1 cellular context compared by ENCODE assay signal in genomic region chr16:88737298-88738166, GRCh38.
TF ChIP-seq lines count a peak whose summit lies in the region.

No MANE protein-coding gene starts in this region.

TF ChIP-seq in HEK293, 187 proteins besides CTCF, POLR2A, EP300 and RAD21 (continued from another document and continues in another):
- TF ChIP-seq ZBTB8A (tag by site-specific recombination; IDR thresholded peaks at IDR 0.05) (no peak), ZNF248 (tag by site-specific recombination; IDR thresholded peaks at IDR 0.05) (no peak), HOXD13 (CRISPR knock-in tag; IDR thresholded peaks at IDR 0.05; ENCODE audit: borderline replicate concordance) (no peak), ZNF138 (tag by site-specific recombination; IDR thresholded peaks at IDR 0.05; ENCODE audit: borderline replicate concordance) (no peak), ZNF558 (tag by site-specific recombination; IDR thresholded peaks at IDR 0.05) (no peak), ZNF670 (tag by site-specific recombination; IDR thresholded peaks at IDR 0.05; ENCODE audit: low read depth) (no peak), ZNF626 (tag by site-specific recombination; IDR thresholded peaks at IDR 0.05) (no peak), ZNF398 (tag by site-specific recombination; IDR thresholded peaks at IDR 0.05) (no peak; the same call in 1 of the 2 replicates), ZNF621 (tag by site-specific recombination; IDR thresholded peaks at IDR 0.05) (no peak), MZF1 (tag by site-specific recombination; IDR thresholded peaks at IDR 0.05; ENCODE audit: borderline replicate concordance) (0 out of 2 replicates have a peak, but pooled peaks have one; percentile 19), ZNF449 (tag by site-specific recombination; IDR thresholded peaks at IDR 0.05) (no peak), KLF10 (tag by site-specific recombination; IDR thresholded peaks at IDR 0.05) (no peak; the same call in 1 of the 2 replicates), ZNF214 (tag by site-specific recombination; IDR thresholded peaks at IDR 0.05; ENCODE audit: borderline replicate concordance) (no peak), ZNF416 (tag by site-specific recombination; IDR thresholded peaks at IDR 0.05) (no peak), ZSCAN30 (tag by site-specific recombination; IDR thresholded peaks at IDR 0.05) (peak; percentile 85), ZNF510 (tag by site-specific recombination; IDR thresholded peaks at IDR 0.05; ENCODE audit: insufficient replicate concordance) (no peak), KLF16 (tag by site-specific recombination; IDR thresholded peaks at IDR 0.05) (peak; percentile 98), ZFHX2 (tag by site-specific recombination; conservative IDR thresholded peaks at IDR 0.05) (peak; percentile 69), ZNF645 (tag by site-specific recombination; IDR thresholded peaks at IDR 0.05) (no peak), ZNF629 (tag by site-specific recombination; IDR thresholded peaks at IDR 0.05) (peak; percentile 35; the same call in 1 of the 2 replicates), ZNF610 (tag by site-specific recombination; IDR thresholded peaks at IDR 0.05; ENCODE audit: borderline replicate concordance) (0 out of 2 replicates have a peak, but pooled peaks have one; percentile 39), ZFP41 (tag by site-specific recombination; IDR thresholded peaks at IDR 0.05; ENCODE audit: borderline replicate concordance) (no peak), ZNF184 (tag by site-specific recombination; IDR thresholded peaks at IDR 0.05) (no peak), EGR2 (tag by site-specific recombination; IDR thresholded peaks at IDR 0.05; ENCODE audit: low read depth) (peak; percentile 49; the same call in 1 of the 2 replicates), TCF7L2 (IDR thresholded peaks at IDR 0.05; ENCODE audit: borderline replicate concordance, low read depth, low read length) (no peak), ZNF654 (tag by site-specific recombination; IDR thresholded peaks at IDR 0.05; ENCODE audit: low read depth) (no peak), GFI1B (tag by site-specific recombination; IDR thresholded peaks at IDR 0.05) (no peak), SCRT1 (tag by site-specific recombination; IDR thresholded peaks at IDR 0.05; ENCODE audit: borderline replicate concordance) (no peak), ZNF132 (tag by site-specific recombination; IDR thresholded peaks at IDR 0.05; ENCODE audit: borderline replicate concordance) (no peak), ZNF423 (tag by site-specific recombination; IDR thresholded peaks at IDR 0.05) (peak; percentile 57; the same call in 1 of the 2 replicates), KLF8 (tag by site-specific recombination; IDR thresholded peaks at IDR 0.05) (peak; percentile 75; the same call in 1 of the 2 replicates), ZNF624 (tag by site-specific recombination; IDR thresholded peaks at IDR 0.05) (no peak), RBAK (tag by site-specific recombination; IDR thresholded peaks at IDR 0.05) (no peak), ZNF555 (tag by site-specific recombination; conservative IDR thresholded peaks at IDR 0.05) (no peak), OSR2 (tag by site-specific recombination; IDR thresholded peaks at IDR 0.05) (no peak), ZNF768 (tag by site-specific recombination; IDR thresholded peaks at IDR 0.05) (no peak), ZNF837 (tag by site-specific recombination; IDR thresholded peaks at IDR 0.05) (no peak), ZBTB20 (tag by site-specific recombination; IDR thresholded peaks at IDR 0.05) (no peak)
- TF ChIP-seq, protein P1, sequence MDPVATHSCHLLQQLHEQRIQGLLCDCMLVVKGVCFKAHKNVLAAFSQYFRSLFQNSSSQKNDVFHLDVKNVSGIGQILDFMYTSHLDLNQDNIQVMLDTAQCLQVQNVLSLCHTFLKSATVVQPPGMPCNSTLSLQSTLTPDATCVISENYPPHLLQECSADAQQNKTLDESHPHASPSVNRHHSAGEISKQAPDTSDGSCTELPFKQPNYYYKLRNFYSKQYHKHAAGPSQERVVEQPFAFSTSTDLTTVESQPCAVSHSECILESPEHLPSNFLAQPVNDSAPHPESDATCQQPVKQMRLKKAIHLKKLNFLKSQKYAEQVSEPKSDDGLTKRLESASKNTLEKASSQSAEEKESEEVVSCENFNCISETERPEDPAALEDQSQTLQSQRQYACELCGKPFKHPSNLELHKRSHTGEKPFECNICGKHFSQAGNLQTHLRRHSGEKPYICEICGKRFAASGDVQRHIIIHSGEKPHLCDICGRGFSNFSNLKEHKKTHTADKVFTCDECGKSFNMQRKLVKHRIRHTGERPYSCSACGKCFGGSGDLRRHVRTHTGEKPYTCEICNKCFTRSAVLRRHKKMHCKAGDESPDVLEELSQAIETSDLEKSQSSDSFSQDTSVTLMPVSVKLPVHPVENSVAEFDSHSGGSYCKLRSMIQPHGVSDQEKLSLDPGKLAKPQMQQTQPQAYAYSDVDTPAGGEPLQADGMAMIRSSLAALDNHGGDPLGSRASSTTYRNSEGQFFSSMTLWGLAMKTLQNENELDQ (tag by site-specific recombination; IDR thresholded peaks at IDR 0.05; ENCODE audit: low read depth): no peak
- TF ChIP-seq, protein P2, sequence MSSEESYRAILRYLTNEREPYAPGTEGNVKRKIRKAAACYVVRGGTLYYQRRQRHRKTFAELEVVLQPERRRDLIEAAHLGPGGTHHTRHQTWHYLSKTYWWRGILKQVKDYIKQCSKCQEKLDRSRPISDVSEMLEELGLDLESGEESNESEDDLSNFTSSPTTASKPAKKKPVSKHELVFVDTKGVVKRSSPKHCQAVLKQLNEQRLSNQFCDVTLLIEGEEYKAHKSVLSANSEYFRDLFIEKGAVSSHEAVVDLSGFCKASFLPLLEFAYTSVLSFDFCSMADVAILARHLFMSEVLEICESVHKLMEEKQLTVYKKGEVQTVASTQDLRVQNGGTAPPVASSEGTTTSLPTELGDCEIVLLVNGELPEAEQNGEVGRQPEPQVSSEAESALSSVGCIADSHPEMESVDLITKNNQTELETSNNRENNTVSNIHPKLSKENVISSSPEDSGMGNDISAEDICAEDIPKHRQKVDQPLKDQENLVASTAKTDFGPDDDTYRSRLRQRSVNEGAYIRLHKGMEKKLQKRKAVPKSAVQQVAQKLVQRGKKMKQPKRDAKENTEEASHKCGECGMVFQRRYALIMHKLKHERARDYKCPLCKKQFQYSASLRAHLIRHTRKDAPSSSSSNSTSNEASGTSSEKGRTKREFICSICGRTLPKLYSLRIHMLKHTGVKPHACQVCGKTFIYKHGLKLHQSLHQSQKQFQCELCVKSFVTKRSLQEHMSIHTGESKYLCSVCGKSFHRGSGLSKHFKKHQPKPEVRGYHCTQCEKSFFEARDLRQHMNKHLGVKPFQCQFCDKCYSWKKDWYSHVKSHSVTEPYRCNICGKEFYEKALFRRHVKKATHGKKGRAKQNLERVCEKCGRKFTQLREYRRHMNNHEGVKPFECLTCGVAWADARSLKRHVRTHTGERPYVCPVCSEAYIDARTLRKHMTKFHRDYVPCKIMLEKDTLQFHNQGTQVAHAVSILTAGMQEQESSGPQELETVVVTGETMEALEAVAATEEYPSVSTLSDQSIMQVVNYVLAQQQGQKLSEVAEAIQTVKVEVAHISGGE (tag by site-specific recombination; conservative IDR thresholded peaks at IDR 0.05; ENCODE audit: low read depth): no peak
- TF ChIP-seq, protein P3, sequence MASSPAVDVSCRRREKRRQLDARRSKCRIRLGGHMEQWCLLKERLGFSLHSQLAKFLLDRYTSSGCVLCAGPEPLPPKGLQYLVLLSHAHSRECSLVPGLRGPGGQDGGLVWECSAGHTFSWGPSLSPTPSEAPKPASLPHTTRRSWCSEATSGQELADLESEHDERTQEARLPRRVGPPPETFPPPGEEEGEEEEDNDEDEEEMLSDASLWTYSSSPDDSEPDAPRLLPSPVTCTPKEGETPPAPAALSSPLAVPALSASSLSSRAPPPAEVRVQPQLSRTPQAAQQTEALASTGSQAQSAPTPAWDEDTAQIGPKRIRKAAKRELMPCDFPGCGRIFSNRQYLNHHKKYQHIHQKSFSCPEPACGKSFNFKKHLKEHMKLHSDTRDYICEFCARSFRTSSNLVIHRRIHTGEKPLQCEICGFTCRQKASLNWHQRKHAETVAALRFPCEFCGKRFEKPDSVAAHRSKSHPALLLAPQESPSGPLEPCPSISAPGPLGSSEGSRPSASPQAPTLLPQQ (tag by site-specific recombination; IDR thresholded peaks at IDR 0.05): peak; percentile 55
- TF ChIP-seq, protein P4, sequence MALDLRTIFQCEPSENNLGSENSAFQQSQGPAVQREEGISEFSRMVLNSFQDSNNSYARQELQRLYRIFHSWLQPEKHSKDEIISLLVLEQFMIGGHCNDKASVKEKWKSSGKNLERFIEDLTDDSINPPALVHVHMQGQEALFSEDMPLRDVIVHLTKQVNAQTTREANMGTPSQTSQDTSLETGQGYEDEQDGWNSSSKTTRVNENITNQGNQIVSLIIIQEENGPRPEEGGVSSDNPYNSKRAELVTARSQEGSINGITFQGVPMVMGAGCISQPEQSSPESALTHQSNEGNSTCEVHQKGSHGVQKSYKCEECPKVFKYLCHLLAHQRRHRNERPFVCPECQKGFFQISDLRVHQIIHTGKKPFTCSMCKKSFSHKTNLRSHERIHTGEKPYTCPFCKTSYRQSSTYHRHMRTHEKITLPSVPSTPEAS (tag by site-specific recombination; IDR thresholded peaks at IDR 0.05): no peak
- TF ChIP-seq, protein P5, sequence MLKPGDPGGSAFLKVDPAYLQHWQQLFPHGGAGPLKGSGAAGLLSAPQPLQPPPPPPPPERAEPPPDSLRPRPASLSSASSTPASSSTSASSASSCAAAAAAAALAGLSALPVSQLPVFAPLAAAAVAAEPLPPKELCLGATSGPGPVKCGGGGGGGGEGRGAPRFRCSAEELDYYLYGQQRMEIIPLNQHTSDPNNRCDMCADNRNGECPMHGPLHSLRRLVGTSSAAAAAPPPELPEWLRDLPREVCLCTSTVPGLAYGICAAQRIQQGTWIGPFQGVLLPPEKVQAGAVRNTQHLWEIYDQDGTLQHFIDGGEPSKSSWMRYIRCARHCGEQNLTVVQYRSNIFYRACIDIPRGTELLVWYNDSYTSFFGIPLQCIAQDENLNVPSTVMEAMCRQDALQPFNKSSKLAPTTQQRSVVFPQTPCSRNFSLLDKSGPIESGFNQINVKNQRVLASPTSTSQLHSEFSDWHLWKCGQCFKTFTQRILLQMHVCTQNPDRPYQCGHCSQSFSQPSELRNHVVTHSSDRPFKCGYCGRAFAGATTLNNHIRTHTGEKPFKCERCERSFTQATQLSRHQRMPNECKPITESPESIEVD (tag by site-specific recombination; IDR thresholded peaks at IDR 0.05): no peak
- TF ChIP-seq, protein P6, sequence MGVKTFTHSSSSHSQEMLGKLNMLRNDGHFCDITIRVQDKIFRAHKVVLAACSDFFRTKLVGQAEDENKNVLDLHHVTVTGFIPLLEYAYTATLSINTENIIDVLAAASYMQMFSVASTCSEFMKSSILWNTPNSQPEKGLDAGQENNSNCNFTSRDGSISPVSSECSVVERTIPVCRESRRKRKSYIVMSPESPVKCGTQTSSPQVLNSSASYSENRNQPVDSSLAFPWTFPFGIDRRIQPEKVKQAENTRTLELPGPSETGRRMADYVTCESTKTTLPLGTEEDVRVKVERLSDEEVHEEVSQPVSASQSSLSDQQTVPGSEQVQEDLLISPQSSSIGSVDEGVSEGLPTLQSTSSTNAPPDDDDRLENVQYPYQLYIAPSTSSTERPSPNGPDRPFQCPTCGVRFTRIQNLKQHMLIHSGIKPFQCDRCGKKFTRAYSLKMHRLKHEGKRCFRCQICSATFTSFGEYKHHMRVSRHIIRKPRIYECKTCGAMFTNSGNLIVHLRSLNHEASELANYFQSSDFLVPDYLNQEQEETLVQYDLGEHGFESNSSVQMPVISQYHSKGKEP (tag by site-specific recombination; IDR thresholded peaks at IDR 0.05): peak; percentile 64; the same call in 1 of the 2 replicates
